8 cellular contexts compared by ENCODE assay signal in genomic region chr6:73523434-73524123, GRCh38. TPM values are rescaled to one million over a fixed set of nuclear protein-coding genes. Genes with fewer than 3 reads are reported as not detected.
DNase-seq lines count a peak whose midpoint lies in the region; ATAC-seq and TF ChIP-seq lines count a peak whose summit lies in the region.

No MANE protein-coding gene starts in this region.

- peak; percentile 86 for TF ChIP-seq POLR2A in erythroblast (IDR thresholded peaks at IDR 0.05; ENCODE audit: low read length)

- DNase-seq in NCI-H2227 (lab: John Stamatoyannopoulos, UW; ENCODE audit: unreplicated experiment) (peak; percentile 58), erythroblast (lab: John Stamatoyannopoulos, UW) (peak; percentile 86 to 88), naive B cell (peak; percentile 86), amniotic stem cell (lab: John Stamatoyannopoulos, UW) (no peak)
- DNase-seq in activated CD8-positive, alpha-beta memory T cell treated with anti-CD3 and anti-CD28 coated beads for 4 hours (ENCODE audit: low read depth in 2 of 2), result peak; percentile 57 to 62
- peak; percentile 63 to 89 (median 73) for DNase-seq in stimulated activated naive CD4-positive, alpha-beta T cell (lab: John Stamatoyannopoulos, UW)

- no peaks in the 10 kb centered on the region for H3K27me3 Mint-ChIP-seq in naive B cell

- ATAC-seq in GM18499 (IDR thresholded peaks at IDR 0.05; ENCODE audit: insufficient read depth, unreplicated experiment), result peak; percentile 31
- peak; percentile 39 for ATAC-seq in HG02763 (IDR thresholded peaks at IDR 0.05; ENCODE audit: unreplicated experiment)
- peak; percentile 46 to 51 for ATAC-seq in naive B cell (ENCODE audit: low read depth in 2 of 2)

- H3K9me3 Mint-ChIP-seq in naive B cell, result peaks cover 0 to 2% (median 0%) of the 10 kb centered on the region in 7 donors

- peak overlapping the region; percentile 89 to 99 (median 94) for H3K4me3 Mint-ChIP-seq in naive B cell

- peak overlapping the region; percentile 97 to 100 (median 99) for H3K27ac Mint-ChIP-seq in naive B cell

- H3K4me1 Mint-ChIP-seq in naive B cell, result peaks cover 24 to 43% (median 26%) of the 10 kb centered on the region in 3 donors

- H3K36me3 Mint-ChIP-seq in naive B cell, result peaks cover 14 to 22% of the 10 kb centered on the region in 2 donors

RNA-seq across cellular contexts. Expression of gene EEF1A1, which starts 2.7 kb away (rescaled TPM):
- over 10,000 TPM in 1 of 6 donors, 1,000 to 10,000 TPM in 5; 7,111 to 10,868 (median 8,890) TPM for polyA plus RNA-seq in naive B cell (ENCODE audit: low read depth in 6 of 6)
